In genomic region chr6:26473758-26474438, GRCh38 we compare ENCODE assay signal across 9 cellular contexts. TPM values are rescaled to one million over a fixed set of nuclear protein-coding genes. Genes with fewer than 3 reads are reported as not detected.
DNase-seq lines count a peak whose midpoint lies in the region; ATAC-seq and TF ChIP-seq lines count a peak whose summit lies in the region.
"Had no signal": no experiment of that assay in that cellular context is flagged by ENCODE, and none has a peak within 500 bp of the region (broad histone marks: within the 10 kb centered on the region; RNA-seq: fewer than 3 reads in every experiment).

No MANE protein-coding gene starts in this region.

- intact Hi-C loops in activated CD4-positive, alpha-beta memory T cell treated with anti-CD3 and anti-CD28 coated beads for 36 hours (cut with micrococcal nuclease): loop anchor here (1.0 to 5.0 kb wide), 8 partner anchors 17 to 653 kb away; partner anchors contain the start of genes BTN2A1, BTN2A2, BTN3A1 and BTN3A2

- peaks cover 2 to 3% of the 10 kb centered on the region in 2 donors for H3K36me3 ChIP-seq in lung (ENCODE audit: control insufficient read depth in 2 of 2, insufficient read depth in 2 of 2, low read length in 2 of 2)

- ATAC-seq in HG03378 (IDR thresholded peaks at IDR 0.05; ENCODE audit: unreplicated experiment) (peak; percentile 90), lung (ENCODE audit: insufficient read depth, low FRiP score) (peak; percentile 96)

- CTCF ChIA-PET in activated CD4-positive, alpha-beta memory T cell treated with anti-CD3 and anti-CD28 coated beads for 36 hours (lab: Charles Lee): interaction anchor here (0.6 to 1.2 kb wide), 4 partner anchors 23 to 223 kb away, joined by 3 to 4 read pairs (median 3); a partner anchor contains a TSS

- 0 to 1% methylated on average over 12 of the region's 12 CpGs for WGBS in lung, 2 donors

- H3K27me3 ChIP-seq in lung (ENCODE audit: control insufficient read depth, insufficient read depth): no peaks in the 10 kb centered on the region

- TF ChIP-seq POLR2A in GM19099 (IDR thresholded peaks at IDR 0.05; ENCODE audit: extremely low read depth, insufficient read length, low read depth): peak; percentile 94

- peaks cover 20% of the 10 kb centered on the region for H3K36me3 Mint-ChIP-seq in activated CD4-positive, alpha-beta memory T cell treated with anti-CD3 and anti-CD28 coated beads for 36 hours

- H3K4me1 ChIP-seq in lung (ENCODE audit: control insufficient read depth in 2 of 2, insufficient read depth in 2 of 2, low read length in 2 of 2): peaks cover 3 to 4% of the 10 kb centered on the region in 2 donors

- no peaks in the 10 kb centered on the region for H3K9me3 ChIP-seq in lung (ENCODE audit: control insufficient read depth in 2 of 2, insufficient read depth in 1 of 2, low read length in 1 of 2)

- TF ChIP-seq CTCF in lung (IDR thresholded peaks at IDR 0.05; ENCODE audit: control extremely low read depth, extremely low read depth): no peak

- no peaks in the 10 kb centered on the region for H3K27me3 Mint-ChIP-seq in activated CD4-positive, alpha-beta memory T cell treated with anti-CD3 and anti-CD28 coated beads for 36 hours

- H3K4me3 ChIP-seq in lung: no peak overlapping the region

- H3K4me1 Mint-ChIP-seq in activated CD4-positive, alpha-beta memory T cell treated with anti-CD3 and anti-CD28 coated beads for 36 hours (ENCODE audit: low read depth): peaks cover 42% of the 10 kb centered on the region

- peak overlapping the region; percentile 94 to 96 for H3K27ac ChIP-seq in lung (ENCODE audit: low read depth in 1 of 2, low read length in 1 of 2)

- peak overlapping the region; percentile 98 for H3K4me3 Mint-ChIP-seq in activated CD4-positive, alpha-beta memory T cell treated with anti-CD3 and anti-CD28 coated beads for 36 hours

- H3K9me3 Mint-ChIP-seq in activated CD4-positive, alpha-beta memory T cell treated with anti-CD3 and anti-CD28 coated beads for 36 hours: peaks cover 17% of the 10 kb centered on the region

- POLR2A ChIA-PET in activated CD4-positive, alpha-beta memory T cell treated with anti-CD3 and anti-CD28 coated beads for 36 hours (lab: Charles Lee): interaction anchor here (0.7 to 1.9 kb wide), 15 partner anchors 9 to 430 kb away, joined by 3 to 14 read pairs (median 4); partner anchors contain the start of genes BTN2A1, BTN3A3 and HMGN4

- DNase-seq in AG20443 (ENCODE audit: low spot score) (peak; percentile 92), NCI-H774 (lab: John Stamatoyannopoulos, UW) (peak; percentile 78), ecto neural progenitor cell (ENCODE audit: low spot score) (peak; percentile 62), lung (ENCODE audit: low spot score) (peak; percentile 84)
- DNase-seq in activated CD4-positive, alpha-beta memory T cell treated with anti-CD3 and anti-CD28 coated beads for 36 hours: peak; percentile 87
- peak; percentile 40 to 69 (median 53) for DNase-seq in stimulated activated CD4-positive, alpha-beta T cell treated with anti-CD3 and anti-CD28 coated beads, TNF-alpha, amount 100 ng/mL, for 48 hours (ENCODE audit: low read depth in 3 of 3)

- H3K27ac Mint-ChIP-seq in activated CD4-positive, alpha-beta memory T cell treated with anti-CD3 and anti-CD28 coated beads for 36 hours: peak overlapping the region; percentile 100

RNA-seq across cellular contexts. Expression of gene BTN2A1, which starts 16.1 kb away (rescaled TPM):
- 10 to 100 TPM; 17.6 to 19.6 TPM for total RNA-seq in activated CD4-positive, alpha-beta memory T cell treated with anti-CD3 and anti-CD28 coated beads for 36 hours
- 10 to 100 TPM; 20.0 to 23.5 TPM for total RNA-seq in lung
- 10 to 100 TPM; 12.4 to 35.3 TPM for polyA plus RNA-seq in lung

RNA-seq across cellular contexts. Expression of gene BTN1A1, which starts 26.2 kb away (rescaled TPM):
- not detected for total RNA-seq in activated CD4-positive, alpha-beta memory T cell treated with anti-CD3 and anti-CD28 coated beads for 36 hours
- total RNA-seq in lung: under 1 TPM; 0.06 to 0.26 TPM
- under 1 TPM in 1 of 2 donors, not detected in 1; 0.06 TPM for polyA plus RNA-seq in lung
- total RNA-seq: T-helper 2 cell treated with Interferon-gamma antibody and Interleukin-4, amounts not matched to agents 100 ng/mL and 5 ng/mL, for 36 hours had no signal

RNA-seq across cellular contexts. Expression of gene BTN3A3, which starts 33.6 kb away (rescaled TPM):
- total RNA-seq in activated CD4-positive, alpha-beta memory T cell treated with anti-CD3 and anti-CD28 coated beads for 36 hours: 10 to 100 TPM; 31.3 to 36.0 TPM
- 10 to 100 TPM; 18.9 to 65.5 TPM for total RNA-seq in lung
- 10 to 100 TPM in 1 of 2 donors, 1 to 10 TPM in 1; 8.1 to 22.9 TPM for polyA plus RNA-seq in lung
